16 cellular contexts compared by ENCODE assay signal in genomic region chr21:35211767-35212166, GRCh38.
"Had no signal": no experiment of that assay in that cellular context is flagged by ENCODE, and none has a peak within 500 bp of the region (broad histone marks: within the 10 kb centered on the region; RNA-seq: fewer than 3 reads in every experiment).

No MANE protein-coding gene starts in this region.

- H3K4me3 Mint-ChIP-seq: activated naive CD4-positive, alpha-beta T cell treated with anti-CD3 and anti-CD28 coated beads, Interleukin-2, amount 10 ng/mL, durations not matched to agents 7 days and 5 days; activated T-helper 17 cell treated with anti-CD3 and anti-CD28 coated beads, Interleukin-2, amount 50 U/mL, for 72 hours; central memory CD8-positive, alpha-beta T cell; endodermal cell; T-helper 17 cell; WTC11 had no signal

- H3K36me3 ChIP-seq: adrenal gland, gastroesophageal sphincter had no signal

- H3K4me1 ChIP-seq: adrenal gland, body of pancreas, gastroesophageal sphincter had no signal

- H3K9me3 ChIP-seq: adrenal gland, body of pancreas had no signal

- H3K27ac Mint-ChIP-seq: activated naive CD4-positive, alpha-beta T cell treated with anti-CD3 and anti-CD28 coated beads, Interleukin-2, amount 10 ng/mL, durations not matched to agents 7 days and 5 days; activated T-helper 17 cell treated with anti-CD3 and anti-CD28 coated beads, Interleukin-2, amount 50 U/mL, for 72 hours; endodermal cell; T-helper 17 cell; WTC11 had no signal

- H3K4me3 ChIP-seq: adrenal gland, body of pancreas, gastroesophageal sphincter, hepatocyte had no signal

- ATAC-seq: body of pancreas, esophagus mucosa, gastroesophageal sphincter, T-helper 17 cell, WTC11 had no signal

- H3K4me1 Mint-ChIP-seq: central memory CD8-positive, alpha-beta T cell had no signal

- H3K9me3 Mint-ChIP-seq: endodermal cell had no signal

- H3K27me3 ChIP-seq: adrenal gland, body of pancreas, hepatocyte had no signal

- H3K27ac ChIP-seq: body of pancreas, gastroesophageal sphincter, hepatocyte had no signal

- H3K79me2 ChIP-seq: hepatocyte had no signal

- H2AFZ ChIP-seq: hepatocyte had no signal

- H3K4me2 ChIP-seq: hepatocyte had no signal

- H3K36me3 Mint-ChIP-seq: activated naive CD4-positive, alpha-beta T cell treated with anti-CD3 and anti-CD28 coated beads, Interleukin-2, amount 10 ng/mL, durations not matched to agents 7 days and 5 days; WTC11 had no signal

- DNase-seq: activated CD4-positive, alpha-beta T cell treated with anti-CD3 and anti-CD28 coated beads for 48 hours; activated CD8-positive, alpha-beta memory T cell treated with anti-CD3 and anti-CD28 coated beads for 24 hours; activated naive CD4-positive, alpha-beta T cell treated with anti-CD3 and anti-CD28 coated beads, Interleukin-2, amount 10 ng/mL, durations not matched to agents 7 days and 5 days; adrenal gland; body of pancreas; dermis blood vessel endothelial cell; endodermal cell; right cardiac atrium; stimulated activated naive CD4-positive, alpha-beta T cell; T-helper 17 cell had no signal
